Comparison of ENCODE assay signal across 24 cellular contexts in the genomic region with DNA sequence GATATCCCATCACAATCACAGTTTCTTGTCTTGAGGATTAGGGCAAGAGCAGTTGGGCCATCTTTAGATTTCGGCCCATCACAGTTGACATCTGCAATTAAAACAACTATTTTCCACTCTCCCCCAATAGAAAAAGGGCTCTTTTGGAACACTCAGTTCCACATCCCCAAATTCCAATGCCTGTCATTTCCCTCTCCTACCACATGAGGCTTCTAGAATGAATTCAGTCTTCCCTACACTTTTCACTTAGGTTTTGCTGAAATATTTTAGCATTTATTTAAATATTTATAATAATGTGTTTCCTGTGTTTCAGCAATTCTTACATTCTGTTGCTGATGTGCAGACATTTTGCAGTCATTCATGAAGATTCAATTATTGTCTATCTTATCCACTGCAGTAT.
A peak's percentile ranks its signal among the peaks of the same experiment; 100 is the strongest.
DNase-seq lines count a peak whose midpoint lies in the region; ATAC-seq, FAIRE-seq and TF ChIP-seq lines count a peak whose summit lies in the region.
"Had no signal": no experiment of that assay in that cellular context is flagged by ENCODE, and none has a peak within 500 bp of the region (broad histone marks: within the 10 kb centered on the region; RNA-seq: fewer than 3 reads in every experiment).

No MANE protein-coding gene starts in this region.

- POLR2A ChIA-PET in activated CD4-positive, alpha-beta T cell treated with anti-CD3 and anti-CD28 coated beads, Interleukin-2, amount 10 ng/mL, durations not matched to agents 7 days and 5 days (lab: Charles Lee) = no interaction called here

- TF ChIP-seq CTCF in fibroblast of mammary gland (conservative IDR thresholded peaks at IDR 0.05; ENCODE audit: control insufficient read depth, insufficient read depth, low read depth, low read length) (peak; percentile 27), retinal pigment epithelial cell (conservative IDR thresholded peaks at IDR 0.05; ENCODE audit: low read depth, low read length) (peak; percentile 32)

- no peaks in the 10 kb centered on the region for H3K4me1 Mint-ChIP-seq in activated CD4-positive, alpha-beta T cell treated with anti-CD3 and anti-CD28 coated beads, Interleukin-2, amount 10 ng/mL, durations not matched to agents 7 days and 5 days
- H3K4me1 Mint-ChIP-seq: activated B cell treated with CpG ODN at 0.5 μM for 24 hours; CD4-positive, CD25-positive, alpha-beta regulatory T cell; central memory CD8-positive, alpha-beta T cell; naive thymus-derived CD4-positive, alpha-beta T cell had no signal

- no peak overlapping the region for H3K27ac Mint-ChIP-seq in activated CD4-positive, alpha-beta T cell treated with anti-CD3 and anti-CD28 coated beads, Interleukin-2, amount 10 ng/mL, durations not matched to agents 7 days and 5 days
- H3K27ac Mint-ChIP-seq: activated B cell treated with CpG ODN at 0.5 μM for 24 hours; activated CD8-positive, alpha-beta T cell treated with anti-CD3 and anti-CD28 coated beads, Interleukin-2, amount 10 ng/mL, durations not matched to agents 7 days and 5 days; activated T-cell treated with anti-CD3 and anti-CD28 coated beads, Interleukin-2, amount 50 U/mL, for 72 hours; CD4-positive, CD25-positive, alpha-beta regulatory T cell; naive thymus-derived CD4-positive, alpha-beta T cell had no signal

- DNase-seq in DMS53 (lab: John Stamatoyannopoulos, UW) (peak; percentile 26), DMS53 treated with DMSO at 0.1 percent for 48 hours (lab: John Stamatoyannopoulos, UW; ENCODE audit: unreplicated experiment) (no peak), fibroblast of mammary gland (ENCODE audit: low read depth) (no peak), retinal pigment epithelial cell (ENCODE audit: low read depth) (no peak), GM19239 (ENCODE audit: insufficient read length, low spot score) (no peak)
- DNase-seq in activated CD4-positive, alpha-beta T cell treated with anti-CD3 and anti-CD28 coated beads, Interleukin-2, amount 10 ng/mL, durations not matched to agents 7 days and 5 days = no peak
- DNase-seq: 8988T; activated B cell treated with CpG ODN at 0.5 μM for 24 hours; activated CD8-positive, alpha-beta T cell treated with anti-CD3 and anti-CD28 coated beads, Interleukin-2, amount 10 ng/mL, durations not matched to agents 7 days and 5 days; activated naive CD8-positive, alpha-beta T cell treated with anti-CD3 and anti-CD28 coated beads, Interleukin-2, amount 50 U/mL, for 24 hours; activated T-cell treated with anti-CD3 and anti-CD28 coated beads, Interleukin-2, amount 50 U/mL, for 72 hours; CD4-positive, CD25-positive, alpha-beta regulatory T cell; DMS79 treated with DMSO at 0.1 percent for 48 hours; effector memory CD4-positive, alpha-beta T cell; lower lobe of right lung; naive thymus-derived CD4-positive, alpha-beta T cell; NCI-H2227 treated with DMSO at 0.1 percent for 48 hours; NK-92 treated with Interleukin-12 subunit alpha and Interleukin-12 subunit beta, amount 100 ng/mL, for 24 hours; T-helper 1 cell had no signal

- FAIRE-seq in GM19239 (lab: Jason Lieb, UNC) = no peak

- no peaks in the 10 kb centered on the region for H3K36me3 Mint-ChIP-seq in activated CD4-positive, alpha-beta T cell treated with anti-CD3 and anti-CD28 coated beads, Interleukin-2, amount 10 ng/mL, durations not matched to agents 7 days and 5 days (ENCODE audit: low read depth)
- H3K36me3 Mint-ChIP-seq: CD4-positive, CD25-positive, alpha-beta regulatory T cell; naive thymus-derived CD4-positive, alpha-beta T cell had no signal

- peak; percentile 34; the same call in 1 of the 3 replicates for ATAC-seq in SK-N-SH treated with all-trans-retinoic acid at 6 μM for 48 hours
- ATAC-seq in GM21528 (IDR thresholded peaks at IDR 0.05; ENCODE audit: low FRiP score, unreplicated experiment) = no peak
- ATAC-seq: activated CD8-positive, alpha-beta T cell treated with anti-CD3 and anti-CD28 coated beads, Interleukin-2, amount 10 ng/mL, durations not matched to agents 7 days and 5 days; lower lobe of right lung; naive thymus-derived CD4-positive, alpha-beta T cell had no signal

- H3K4me3 ChIP-seq in fibroblast of mammary gland (ENCODE audit: control insufficient read depth, low read depth, low read length) (no peak overlapping the region), retinal pigment epithelial cell (ENCODE audit: low read length) (no peak overlapping the region)
- H3K4me3 ChIP-seq: lower lobe of right lung, prostate gland, thoracic aorta had no signal

- no peaks in the 10 kb centered on the region for H3K27me3 Mint-ChIP-seq in activated CD4-positive, alpha-beta T cell treated with anti-CD3 and anti-CD28 coated beads, Interleukin-2, amount 10 ng/mL, durations not matched to agents 7 days and 5 days
- H3K27me3 Mint-ChIP-seq: activated B cell treated with CpG ODN at 0.5 μM for 24 hours had no signal

- no peaks in the 10 kb centered on the region for H3K9me3 Mint-ChIP-seq in activated CD4-positive, alpha-beta T cell treated with anti-CD3 and anti-CD28 coated beads, Interleukin-2, amount 10 ng/mL, durations not matched to agents 7 days and 5 days
- H3K9me3 Mint-ChIP-seq: central memory CD8-positive, alpha-beta T cell had no signal

- H3K4me3 Mint-ChIP-seq in activated CD4-positive, alpha-beta T cell treated with anti-CD3 and anti-CD28 coated beads, Interleukin-2, amount 10 ng/mL, durations not matched to agents 7 days and 5 days = no peak overlapping the region
- H3K4me3 Mint-ChIP-seq: activated B cell treated with CpG ODN at 0.5 μM for 24 hours; activated CD8-positive, alpha-beta T cell treated with anti-CD3 and anti-CD28 coated beads, Interleukin-2, amount 10 ng/mL, durations not matched to agents 7 days and 5 days; activated naive CD8-positive, alpha-beta T cell treated with anti-CD3 and anti-CD28 coated beads, Interleukin-2, amount 50 U/mL, for 24 hours; activated T-cell treated with anti-CD3 and anti-CD28 coated beads, Interleukin-2, amount 50 U/mL, for 72 hours; CD4-positive, CD25-positive, alpha-beta regulatory T cell; central memory CD8-positive, alpha-beta T cell; naive thymus-derived CD4-positive, alpha-beta T cell had no signal

- CTCF ChIA-PET in activated CD4-positive, alpha-beta T cell treated with anti-CD3 and anti-CD28 coated beads, Interleukin-2, amount 10 ng/mL, durations not matched to agents 7 days and 5 days (lab: Charles Lee) = no interaction called here

TF ChIP-seq in SK-N-SH treated with all-trans-retinoic acid at 6 μM for 48 hours, 23 proteins besides CTCF, POLR2A, EP300 and RAD21:
- TF ChIP-seq ZC3H10 (CRISPR knock-in tag; IDR thresholded peaks at IDR 0.05) (no peak), CSDC2 (CRISPR knock-in tag; IDR thresholded peaks at IDR 0.05) (no peak), ESRRG (CRISPR knock-in tag; IDR thresholded peaks at IDR 0.05) (no peak)
TF ChIP-seq in SK-N-SH treated with all-trans-retinoic acid at 6 μM for 48 hours: peak in this region for 0.
